Comparison of ENCODE assay signal across 27 cellular contexts in the genomic region with DNA sequence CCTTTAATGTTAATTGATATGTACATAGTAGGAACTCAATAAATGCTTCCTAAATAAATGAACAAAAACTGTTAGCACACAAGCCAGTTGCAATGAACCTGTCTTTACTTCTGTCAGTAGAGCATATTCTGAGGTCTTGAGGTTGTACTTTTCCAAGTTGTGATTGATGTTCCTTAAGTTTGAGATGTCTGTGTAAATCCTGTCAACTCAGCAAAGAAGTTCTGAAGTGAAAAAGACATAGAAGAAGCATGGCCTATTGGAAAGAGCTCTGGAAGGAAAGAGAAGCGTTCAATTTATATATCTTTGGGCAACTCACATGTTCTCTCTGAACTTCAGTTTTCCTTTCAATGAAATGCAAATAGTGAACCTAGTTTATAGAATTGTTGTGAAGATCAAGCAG.
"Had no signal": no experiment of that assay in that cellular context is flagged by ENCODE, and none has a peak within 500 bp of the region (broad histone marks: within the 10 kb centered on the region; RNA-seq: fewer than 3 reads in every experiment).

No MANE protein-coding gene starts in this region.

- H3K9me3 ChIP-seq: colonic mucosa, esophagus muscularis mucosa, esophagus squamous epithelium, gastrocnemius medialis, gastroesophageal sphincter, heart left ventricle had no signal

- H3K27ac ChIP-seq: colonic mucosa, coronary artery, dorsolateral prefrontal cortex, epithelial cell of prostate, esophagus muscularis mucosa, esophagus squamous epithelium, foreskin keratinocyte, gastrocnemius medialis, gastroesophageal sphincter, heart left ventricle, heart right ventricle had no signal

- H3K27me3 ChIP-seq: colonic mucosa, esophagus muscularis mucosa, esophagus squamous epithelium, foreskin keratinocyte, gastrocnemius medialis had no signal

- ATAC-seq: effector memory CD8-positive, alpha-beta T cell; esophagus mucosa; foreskin keratinocyte; gastrocnemius medialis; gastroesophageal sphincter; heart left ventricle; heart right ventricle had no signal

- H3K36me3 ChIP-seq: colonic mucosa, esophagus muscularis mucosa, esophagus squamous epithelium, gastrocnemius medialis, gastroesophageal sphincter, heart left ventricle, heart right ventricle had no signal

- DNase-seq: colonic mucosa; dermis blood vessel endothelial cell; dorsolateral prefrontal cortex; effector CD4-positive, alpha-beta T cell; effector CD8-positive, alpha-beta T cell; effector memory CD4-positive, alpha-beta T cell; effector memory CD8-positive, alpha-beta T cell; endodermal cell; erythroblast; esophagus squamous epithelium; foreskin fibroblast; foreskin keratinocyte; foreskin melanocyte; gastrocnemius medialis; glutamatergic neuron; head of caudate nucleus; heart left ventricle; heart right ventricle had no signal

- FAIRE-seq: colon, endometrium, endothelial cell of umbilical vein, frontal cortex had no signal

- H3K4me3 ChIP-seq: colonic mucosa, coronary artery, dorsolateral prefrontal cortex, esophagus muscularis mucosa, esophagus squamous epithelium, gastrocnemius medialis, gastroesophageal sphincter, heart left ventricle, heart right ventricle had no signal

- H3K4me1 ChIP-seq: colonic mucosa, esophagus muscularis mucosa, gastrocnemius medialis, gastroesophageal sphincter, heart left ventricle, heart right ventricle had no signal
